8 cellular contexts compared by ENCODE assay signal in genomic region chr18:75455249-75456183, GRCh38. TPM values are rescaled to one million over a fixed set of nuclear protein-coding genes. Genes with fewer than 3 reads are reported as not detected.
DNase-seq lines count a peak whose midpoint lies in the region; ATAC-seq and TF ChIP-seq lines count a peak whose summit lies in the region.

No MANE protein-coding gene starts in this region.

- peaks cover 11% of the 10 kb centered on the region for H3K4me1 Mint-ChIP-seq in activated naive CD8-positive, alpha-beta T cell (ENCODE audit: low read depth)

- peak overlapping the region; percentile 33 for H3K4me3 ChIP-seq in hepatocyte

- peak overlapping the region; percentile 14 for H3K27ac ChIP-seq in hepatocyte

- 6% methylated on average over 81 of the region's 84 CpGs for WGBS in hepatocyte (ENCODE audit: low lambda C conversion rate, missing lambda C conversion rate)

- H3K27me3 ChIP-seq in hepatocyte, result peaks cover 2% of the 10 kb centered on the region

- no peaks in the 10 kb centered on the region for H3K79me2 ChIP-seq in hepatocyte

- no peak overlapping the region for H3K27ac Mint-ChIP-seq in activated naive CD8-positive, alpha-beta T cell

- peak overlapping the region; percentile 82 for H3K4me3 Mint-ChIP-seq in activated naive CD8-positive, alpha-beta T cell

- peak; percentile 72 for DNase-seq in ELF-1 (ENCODE audit: low read depth, low spot score)
- DNase-seq in hepatocyte (ENCODE audit: low spot score), result peak; percentile 52
- peak; percentile 9 for DNase-seq in renal cortical epithelial cell (ENCODE audit: low read depth)
- no peak for DNase-seq in stimulated activated CD4-positive, alpha-beta T cell treated with anti-CD3 and anti-CD28 coated beads, Interleukin-2, amount 100 ng/mL, for 48 hours

- H3K4me1 ChIP-seq in hepatocyte (ENCODE audit: insufficient read depth), result peaks cover 15% of the 10 kb centered on the region

- TF ChIP-seq CTCF in hepatocyte (IDR thresholded peaks at IDR 0.05; ENCODE audit: poor library complexity), result no peak

- no peaks in the 10 kb centered on the region for H3K9me3 ChIP-seq in hepatocyte (ENCODE audit: low read depth)

- H3K9me2 ChIP-seq in hepatocyte (replicated peaks; ENCODE audit: insufficient read depth), result no peaks in the 10 kb centered on the region

- peaks cover 23% of the 10 kb centered on the region for H3K27me3 Mint-ChIP-seq in activated naive CD8-positive, alpha-beta T cell

- peak overlapping the region; percentile 67 for H2AFZ ChIP-seq in hepatocyte

- ATAC-seq in HG02588 (IDR thresholded peaks at IDR 0.05; ENCODE audit: unreplicated experiment) (no peak), GM21515 (IDR thresholded peaks at IDR 0.05; ENCODE audit: unreplicated experiment) (no peak), HG03439 (IDR thresholded peaks at IDR 0.05; ENCODE audit: unreplicated experiment) (no peak)

- peaks cover 11% of the 10 kb centered on the region for H3K9me3 Mint-ChIP-seq in activated naive CD8-positive, alpha-beta T cell (ENCODE audit: low read depth)

- peak overlapping the region; percentile 95 for H3K4me2 ChIP-seq in hepatocyte

- no peaks in the 10 kb centered on the region for H4K20me1 ChIP-seq in hepatocyte (ENCODE audit: insufficient read depth, poor library complexity, severe bottlenecking)

- no peaks in the 10 kb centered on the region for H3K36me3 ChIP-seq in hepatocyte (replicated peaks; ENCODE audit: insufficient read depth, low read depth)

- H3K36me3 Mint-ChIP-seq in activated naive CD8-positive, alpha-beta T cell, result peaks cover 3% of the 10 kb centered on the region

RNA-seq across cellular contexts. Expression of gene SMIM21, which starts 28.0 kb away (rescaled TPM):
- total RNA-seq in hepatocyte (not detected in 2 replicates), renal cortical epithelial cell (not detected in 2 replicates)
- not detected in 2 replicates for polyA plus RNA-seq in hepatocyte

Comparison
In these comparisons a context has a peak if more than half of its experiments do, and no peak if none do; other contexts are left out.
1. DNase-seq: peak in ELF-1 (single experiment), hepatocyte (single experiment) and renal cortical epithelial cell (single experiment); none in stimulated activated CD4-positive, alpha-beta T cell treated with anti-CD3 and anti-CD28 coated beads, Interleukin-2, amount 100 ng/mL, for 48 hours (0 of 2).